Comparison of ENCODE assay signal across 28 cellular contexts in the genomic region with DNA sequence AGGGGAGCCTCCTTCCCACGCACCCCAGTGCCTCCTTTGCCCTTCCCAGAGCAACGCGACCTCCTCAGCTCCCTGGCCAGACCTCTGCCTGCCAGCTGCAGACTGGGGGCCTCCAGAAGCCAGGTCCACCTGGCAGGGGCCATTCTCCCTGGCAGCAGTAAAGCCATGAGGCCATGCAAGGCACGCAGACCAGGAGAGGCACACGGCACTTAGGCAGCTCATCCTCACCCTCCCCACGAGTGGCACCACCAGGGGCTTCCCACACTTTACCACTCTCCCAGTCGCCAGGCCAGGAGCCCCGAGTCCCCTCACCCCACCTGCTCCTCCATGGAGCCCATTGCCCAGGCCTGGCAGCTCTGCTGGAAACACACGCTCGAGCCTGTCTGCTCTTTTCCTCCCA.
"Had no signal": no experiment of that assay in that cellular context is flagged by ENCODE, and none has a peak within 500 bp of the region (broad histone marks: within the 10 kb centered on the region; RNA-seq: fewer than 3 reads in every experiment).

No MANE protein-coding gene starts in this region.

- H3K27ac Mint-ChIP-seq: activated CD4-positive, alpha-beta T cell treated with anti-CD3 and anti-CD28 coated beads, Interleukin-2, amount 10 ng/mL, durations not matched to agents 24 days and 14 days; activated CD8-positive, alpha-beta memory T cell treated with anti-CD3 and anti-CD28 coated beads, Interleukin-2, amount 10 ng/mL, durations not matched to agents 7 days and 5 days; activated naive CD4-positive, alpha-beta T cell treated with anti-CD3 and anti-CD28 coated beads, Interleukin-2, amount 50 U/mL, for 24 hours; activated T-cell treated with anti-CD3 and anti-CD28 coated beads, Interleukin-2, amount 50 U/mL, for 24 hours; activated T-helper 1 cell treated with anti-CD3 and anti-CD28 coated beads, Interleukin-12 subunit alpha, Interleukin-12 subunit beta, Interleukin-2, Interleukin-4 antibody, amounts not matched to agents 30 ng/mL and 10 ng/mL and 1 ng/mL, durations not matched to agents 14 hours and 24 hours and 36 hours had no signal

- H3K9me3 Mint-ChIP-seq: activated CD4-positive, alpha-beta T cell treated with anti-CD3 and anti-CD28 coated beads, Interleukin-2, amount 10 ng/mL, durations not matched to agents 24 days and 14 days; activated naive CD4-positive, alpha-beta T cell treated with anti-CD3 and anti-CD28 coated beads, Interleukin-2, amount 50 U/mL, for 24 hours; activated T-cell treated with anti-CD3 and anti-CD28 coated beads, Interleukin-2, amount 50 U/mL, for 24 hours; activated T-helper 1 cell treated with anti-CD3 and anti-CD28 coated beads, Interleukin-12 subunit alpha, Interleukin-12 subunit beta, Interleukin-2, Interleukin-4 antibody, amounts not matched to agents 30 ng/mL and 10 ng/mL and 1 ng/mL, durations not matched to agents 14 hours and 24 hours and 36 hours had no signal

- H3K4me1 ChIP-seq: body of pancreas, SJCRH30 had no signal

- H3K4me3 Mint-ChIP-seq: activated CD4-positive, alpha-beta T cell treated with anti-CD3 and anti-CD28 coated beads, Interleukin-2, amount 10 ng/mL, durations not matched to agents 24 days and 14 days; activated CD8-positive, alpha-beta memory T cell treated with anti-CD3 and anti-CD28 coated beads, Interleukin-2, amount 10 ng/mL, durations not matched to agents 7 days and 5 days; activated naive CD4-positive, alpha-beta T cell treated with anti-CD3 and anti-CD28 coated beads, Interleukin-2, amount 50 U/mL, for 24 hours; activated T-cell treated with anti-CD3 and anti-CD28 coated beads, Interleukin-2, amount 50 U/mL, for 24 hours; activated T-helper 1 cell treated with anti-CD3 and anti-CD28 coated beads, Interleukin-12 subunit alpha, Interleukin-12 subunit beta, Interleukin-2, Interleukin-4 antibody, amounts not matched to agents 30 ng/mL and 10 ng/mL and 1 ng/mL, durations not matched to agents 14 hours and 24 hours and 36 hours had no signal

- H3K4me3 ChIP-seq: body of pancreas, SJCRH30 had no signal

- H3K27me3 Mint-ChIP-seq: activated CD4-positive, alpha-beta T cell treated with anti-CD3 and anti-CD28 coated beads, Interleukin-2, amount 10 ng/mL, durations not matched to agents 24 days and 14 days; activated naive CD4-positive, alpha-beta T cell treated with anti-CD3 and anti-CD28 coated beads, Interleukin-2, amount 50 U/mL, for 24 hours; activated T-cell treated with anti-CD3 and anti-CD28 coated beads, Interleukin-2, amount 50 U/mL, for 24 hours had no signal

- H3K9me3 ChIP-seq: body of pancreas, SJCRH30, SK-N-SH had no signal

- H3K36me3 ChIP-seq: SJCRH30 had no signal

- H3K36me3 Mint-ChIP-seq: activated CD8-positive, alpha-beta memory T cell treated with anti-CD3 and anti-CD28 coated beads, Interleukin-2, amount 10 ng/mL, durations not matched to agents 7 days and 5 days; activated naive CD4-positive, alpha-beta T cell treated with anti-CD3 and anti-CD28 coated beads, Interleukin-2, amount 50 U/mL, for 24 hours had no signal

- H3K4me1 Mint-ChIP-seq: activated CD4-positive, alpha-beta T cell treated with anti-CD3 and anti-CD28 coated beads, Interleukin-2, amount 10 ng/mL, durations not matched to agents 24 days and 14 days; activated naive CD4-positive, alpha-beta T cell treated with anti-CD3 and anti-CD28 coated beads, Interleukin-2, amount 50 U/mL, for 24 hours had no signal

- ATAC-seq: activated CD8-positive, alpha-beta memory T cell treated with anti-CD3 and anti-CD28 coated beads, Interleukin-2, amount 10 ng/mL, durations not matched to agents 7 days and 5 days; body of pancreas; Panc1; Right ventricle myocardium inferior had no signal

- H3K27me3 ChIP-seq: body of pancreas, SJCRH30 had no signal

- DNase-seq: activated CD4-positive, alpha-beta T cell treated with anti-CD3 and anti-CD28 coated beads, Interleukin-2, amount 10 ng/mL, durations not matched to agents 24 days and 14 days; activated CD4-positive, alpha-beta T cell treated with anti-CD3 and anti-CD28 coated beads, Interleukin-2, amount 50 U/mL, for 48 hours; activated CD4-positive, CD25-positive, alpha-beta regulatory T cell treated with anti-CD3 and anti-CD28 coated beads, Interleukin-2, amount 50 U/mL, for 72 hours; activated CD8-positive, alpha-beta memory T cell treated with anti-CD3 and anti-CD28 coated beads, Interleukin-2, amount 10 ng/mL, durations not matched to agents 7 days and 5 days; activated effector memory CD4-positive, alpha-beta T cell treated with Interleukin-2 at 50 U/mL for 16 hours; activated naive CD4-positive, alpha-beta T cell; activated T-cell treated with anti-CD3 and anti-CD28 coated beads, Interleukin-2, amount 50 U/mL, for 24 hours; aorta; body of pancreas; central memory CD4-positive, alpha-beta T cell; Kasumi-1; MV-4-11; NCI-H1092 treated with DMSO at 0.1 percent for 48 hours; NCI-H1417 treated with DMSO at 0.1 percent for 48 hours; NCI-H1694 treated with DMSO at 0.1 percent for 48 hours; NCI-H2029 treated with DMSO at 0.1 percent for 48 hours; NCI-H510A treated with DMSO at 0.1 percent for 48 hours; NCI-H69; NK-92 treated with Interleukin-12 subunit alpha and Interleukin-12 subunit beta, amount 100 ng/mL, for 24 hours; OCI-M1; RPMI8226; SJCRH30; SK-N-SH; SW 1271 had no signal

- H3K27ac ChIP-seq: body of pancreas, SJCRH30 had no signal
